8 cellular contexts compared by ENCODE assay signal in the genomic region with DNA sequence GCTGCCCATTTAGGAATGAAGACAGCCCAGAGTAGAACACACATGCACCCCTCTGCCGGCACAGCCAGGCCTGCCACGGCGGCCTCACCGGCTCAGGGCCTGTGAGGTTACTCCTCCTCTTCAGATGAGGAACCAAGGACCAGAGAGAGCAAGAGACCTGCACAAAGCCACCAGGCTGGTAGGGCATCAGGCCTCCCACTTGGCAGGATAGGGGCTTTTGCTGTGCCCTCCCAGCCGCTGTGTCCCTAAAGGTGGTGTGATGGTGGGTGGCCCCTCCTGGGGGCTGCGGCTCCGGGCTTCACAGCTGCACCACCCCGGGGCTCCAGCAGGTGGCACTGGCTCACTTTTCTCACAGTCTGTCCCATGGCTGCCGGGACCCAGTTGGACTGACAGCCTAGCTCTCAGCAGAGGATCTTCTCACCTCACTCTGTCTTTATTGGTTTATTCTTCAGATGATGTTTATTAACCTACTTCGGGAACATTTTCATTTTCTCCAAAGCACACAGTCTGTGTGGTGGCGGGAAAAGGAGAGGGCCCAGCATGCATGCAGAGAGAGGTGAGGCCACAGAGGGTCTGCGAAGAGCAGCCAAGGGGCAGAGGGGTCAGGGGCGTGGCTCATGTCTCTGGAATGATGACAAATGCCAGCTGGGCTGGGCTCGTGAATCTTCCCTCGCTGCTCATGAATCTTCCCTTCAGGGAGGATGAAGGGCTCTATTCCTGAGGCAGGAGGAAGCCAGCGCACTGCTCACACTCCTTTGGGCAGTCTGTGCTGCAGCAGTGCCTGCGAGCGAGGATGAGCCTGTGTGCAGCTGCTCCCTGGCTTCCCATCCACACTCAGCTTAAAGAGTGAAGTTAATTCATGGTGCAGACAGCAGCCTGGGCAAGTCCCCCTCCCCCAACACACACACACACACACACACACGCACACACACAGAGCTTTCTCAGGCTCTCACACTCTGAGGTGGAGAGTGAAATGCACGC.
DNase-seq lines count a peak whose midpoint lies in the region; TF ChIP-seq lines count a peak whose summit lies in the region.

No MANE protein-coding gene starts in this region.

- H3K4me1 ChIP-seq in SK-N-SH (ENCODE audit: control insufficient read depth in 1 of 2, insufficient read depth in 2 of 2, low read depth in 1 of 2, low read length in 1 of 2), result peaks cover 8 to 99% of the 10 kb centered on the region in 2 experiments; a peak in 3 of 4 replicates

- H3K9me3 ChIP-seq in SK-N-SH, result no peaks in the 10 kb centered on the region

- H3K79me2 ChIP-seq in SK-N-SH (ENCODE audit: insufficient read depth), result no peaks in the 10 kb centered on the region

- no peaks in the 10 kb centered on the region for H3K36me3 ChIP-seq in SK-N-SH (replicated peaks in 1 of 2; ENCODE audit: control insufficient read depth in 1 of 2, insufficient read depth in 2 of 2, low read length in 1 of 2)

- peak; percentile 94 for DNase-seq in ELF-1 (ENCODE audit: low read depth, low spot score)
- peak in 43 of 76 experiments; percentile 5 to 67 (median 36) for DNase-seq in HUDEP-2 (lab: John Stamatoyannopoulos, UW; ENCODE audit: unreplicated experiment in 76 of 76)
- DNase-seq in SK-N-SH, result peak; percentile 89
- peak; percentile 60 for DNase-seq in activated naive CD8-positive, alpha-beta T cell treated with anti-CD3 and anti-CD28 coated beads for 36 hours
- peak; percentile 84 for DNase-seq in cardiac septum (ENCODE audit: low spot score)
- peak; percentile 88 for DNase-seq in posterior vena cava (ENCODE audit: low spot score)
- peak; percentile 73 for DNase-seq in ureter (ENCODE audit: low spot score)
- no peak for DNase-seq in cerebellar nuclear complex (lab: John Stamatoyannopoulos, UW)

- H3K9ac ChIP-seq in SK-N-SH, result no peak overlapping the region

- H3K27me3 Mint-ChIP-seq in activated naive CD8-positive, alpha-beta T cell treated with anti-CD3 and anti-CD28 coated beads for 36 hours, result no peaks in the 10 kb centered on the region

- H2AFZ ChIP-seq in SK-N-SH (ENCODE audit: low read depth), result no peak overlapping the region

- CTCF ChIA-PET in SK-N-SH (lab: Yijun Ruan, JAX), result interaction anchor here (0.6 to 32.5 kb wide), 57 partner anchors 9 to 1227 kb away, joined by 3 to 630 read pairs (median 4); no protein-coding TSS in a partner anchor

- no peaks in the 10 kb centered on the region for H3K9me3 Mint-ChIP-seq in activated naive CD8-positive, alpha-beta T cell treated with anti-CD3 and anti-CD28 coated beads for 36 hours

- POLR2A ChIA-PET in SK-N-SH (lab: Yijun Ruan, JAX), result interaction anchor here (1.0 to 1.9 kb wide), 3 partner anchors 9 to 422 kb away, joined by 3 to 6 read pairs (median 4); no protein-coding TSS in a partner anchor

- TF ChIP-seq EP300 in SK-N-SH (IDR thresholded peaks at IDR 0.05; ENCODE audit: borderline replicate concordance in 1 of 2, low read depth in 1 of 2, low read length in 1 of 2), result no peak

- H3K4me3 Mint-ChIP-seq in activated naive CD8-positive, alpha-beta T cell treated with anti-CD3 and anti-CD28 coated beads for 36 hours, result no peak overlapping the region

- TF ChIP-seq RAD21 in SK-N-SH (IDR thresholded peaks at IDR 0.05; ENCODE audit: low read length), result peak; percentile 93

- no peaks in the 10 kb centered on the region; the same call in 1 of the 2 replicates for H4K20me1 ChIP-seq in SK-N-SH (ENCODE audit: insufficient read depth)

- 60% methylated on average over 9 of the region's 20 CpGs for WGBS in SK-N-SH (ENCODE audit: low lambda C conversion rate)

- H3K4me2 ChIP-seq in SK-N-SH, result peak overlapping the region; percentile 49

- no peaks in the 10 kb centered on the region for H3K36me3 Mint-ChIP-seq in activated naive CD8-positive, alpha-beta T cell treated with anti-CD3 and anti-CD28 coated beads for 36 hours

- peaks cover 2% of the 10 kb centered on the region for H3K4me1 Mint-ChIP-seq in activated naive CD8-positive, alpha-beta T cell treated with anti-CD3 and anti-CD28 coated beads for 36 hours

- peak overlapping the region; percentile 4 to 91; a peak in 3 of 4 replicates for H3K27ac ChIP-seq in SK-N-SH (ENCODE audit: low read depth in 2 of 2, low read length in 1 of 2)

- H3K27me3 ChIP-seq in SK-N-SH (ENCODE audit: insufficient read depth), result no peaks in the 10 kb centered on the region

- peak; percentile 96 for TF ChIP-seq CTCF in SK-N-SH (IDR thresholded peaks at IDR 0.05)

- peak overlapping the region in 1 of 2 experiments; percentile 18; a peak in 1 of 4 replicates for H3K4me3 ChIP-seq in SK-N-SH (ENCODE audit: low read depth in 2 of 2, low read length in 1 of 2)

- peaks cover 4% of the 10 kb centered on the region for H3F3A ChIP-seq in SK-N-SH (replicated peaks; ENCODE audit: insufficient read depth)

- no peak overlapping the region for H3K27ac Mint-ChIP-seq in activated naive CD8-positive, alpha-beta T cell treated with anti-CD3 and anti-CD28 coated beads for 36 hours

- H3K9me2 ChIP-seq in SK-N-SH, result no peaks in the 10 kb centered on the region

- intact Hi-C loops in cardiac septum (cut with DNase I), result loop anchor here (2.0 kb wide), 1 partner anchor 573 kb away; no protein-coding TSS in a partner anchor
- intact Hi-C loops in posterior vena cava (cut with DNase I), result loop anchor here (10.0 kb wide), 1 partner anchor 575 kb away; no protein-coding TSS in a partner anchor

TF ChIP-seq in SK-N-SH, 30 proteins besides CTCF, POLR2A, EP300 and RAD21:
- TF ChIP-seq CHD2 (IDR thresholded peaks at IDR 0.05; ENCODE audit: low read length, partially characterized antibody), result peak; percentile 7
- TF ChIP-seq, protein P1, sequence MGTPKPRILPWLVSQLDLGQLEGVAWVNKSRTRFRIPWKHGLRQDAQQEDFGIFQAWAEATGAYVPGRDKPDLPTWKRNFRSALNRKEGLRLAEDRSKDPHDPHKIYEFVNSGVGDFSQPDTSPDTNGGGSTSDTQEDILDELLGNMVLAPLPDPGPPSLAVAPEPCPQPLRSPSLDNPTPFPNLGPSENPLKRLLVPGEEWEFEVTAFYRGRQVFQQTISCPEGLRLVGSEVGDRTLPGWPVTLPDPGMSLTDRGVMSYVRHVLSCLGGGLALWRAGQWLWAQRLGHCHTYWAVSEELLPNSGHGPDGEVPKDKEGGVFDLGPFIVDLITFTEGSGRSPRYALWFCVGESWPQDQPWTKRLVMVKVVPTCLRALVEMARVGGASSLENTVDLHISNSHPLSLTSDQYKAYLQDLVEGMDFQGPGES (IDR thresholded peaks at IDR 0.05; ENCODE audit: low read depth, low read length), result no peak
- TF ChIP-seq FOXJ3 (CRISPR knock-in tag; IDR thresholded peaks at IDR 0.05), result no peak
- TF ChIP-seq SMC3 (IDR thresholded peaks at IDR 0.05; ENCODE audit: low read depth, low read length), result peak; percentile 88
- TF ChIP-seq PBX3 (IDR thresholded peaks at IDR 0.05), result peak; percentile 43
- peak; percentile 45; the same call in 1 of the 2 replicates for TF ChIP-seq RCOR1 (IDR thresholded peaks at IDR 0.05; ENCODE audit: low read length)
- TF ChIP-seq TCF12 (IDR thresholded peaks at IDR 0.05), result peak; percentile 29; the same call in 1 of the 2 replicates

Comparison
In these comparisons a context has a peak if more than half of its experiments do, and no peak if none do; other contexts are left out.
1. DNase-seq: peak in ELF-1 (single experiment), HUDEP-2 (43 of 76), SK-N-SH (single experiment), activated naive CD8-positive, alpha-beta T cell treated with anti-CD3 and anti-CD28 coated beads for 36 hours (single experiment), cardiac septum (single experiment), posterior vena cava (single experiment) and ureter (single experiment); none in cerebellar nuclear complex (0 of 2).